Comparison of ENCODE assay signal across 17 cellular contexts in the genomic region with DNA sequence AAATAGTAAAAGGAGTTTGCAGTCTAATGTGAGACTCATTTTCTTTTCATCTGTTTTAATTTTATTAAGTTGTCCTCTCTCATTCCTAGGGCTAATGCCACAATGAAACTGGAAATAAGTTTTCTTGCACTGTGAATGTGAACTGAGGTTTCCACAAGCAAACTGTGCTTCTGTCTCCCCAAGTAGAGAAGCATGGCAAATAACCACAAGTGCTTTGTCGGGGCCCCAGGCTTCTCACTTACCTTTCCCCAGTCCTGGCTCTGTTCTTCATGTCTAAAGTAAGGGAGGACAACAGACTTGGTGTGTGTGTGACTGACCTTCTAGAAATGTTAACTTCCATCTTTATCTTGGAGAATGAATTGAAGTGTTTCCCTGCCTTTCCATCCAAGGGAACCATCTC.
A peak's percentile ranks its signal among the peaks of the same experiment; 100 is the strongest.
DNase-seq lines count a peak whose midpoint lies in the region; ATAC-seq and TF ChIP-seq lines count a peak whose summit lies in the region.
"Had no signal": no experiment of that assay in that cellular context is flagged by ENCODE, and none has a peak within 500 bp of the region (broad histone marks: within the 10 kb centered on the region; RNA-seq: fewer than 3 reads in every experiment).

No MANE protein-coding gene starts in this region.

- H3K27ac Mint-ChIP-seq in stimulated activated naive CD8-positive, alpha-beta T cell treated with anti-CD3 and anti-CD28 coated beads, Interleukin-15, amount 100 ng/mL, for 72 hours, result peak overlapping the region in 1 of 2 donors; percentile 72
- H3K27ac Mint-ChIP-seq in nephron progenitor cell, result peak overlapping the region; percentile 37
- H3K27ac Mint-ChIP-seq: activated CD4-positive, alpha-beta T cell treated with anti-CD3 and anti-CD28 coated beads, Interleukin-2, amount 10 ng/mL, durations not matched to agents 24 days and 14 days had no signal

- H3K27me3 Mint-ChIP-seq in stimulated activated naive CD8-positive, alpha-beta T cell treated with anti-CD3 and anti-CD28 coated beads, Interleukin-15, amount 100 ng/mL, for 72 hours, result no peaks in the 10 kb centered on the region
- H3K27me3 Mint-ChIP-seq in nephron progenitor cell (ENCODE audit: low read depth, poor library complexity), result peaks cover 7% of the 10 kb centered on the region
- H3K27me3 Mint-ChIP-seq: activated CD4-positive, alpha-beta T cell treated with anti-CD3 and anti-CD28 coated beads, Interleukin-2, amount 10 ng/mL, durations not matched to agents 24 days and 14 days; effector memory CD8-positive, alpha-beta T cell had no signal

- H3K9ac ChIP-seq in SK-N-MC (ENCODE audit: insufficient read length), result peak overlapping the region; percentile 0

- peaks cover 35% of the 10 kb centered on the region for H3K4me1 Mint-ChIP-seq in stimulated activated naive CD8-positive, alpha-beta T cell treated with anti-CD3 and anti-CD28 coated beads, Interleukin-15, amount 100 ng/mL, for 72 hours
- peaks cover 44% of the 10 kb centered on the region for H3K4me1 Mint-ChIP-seq in nephron progenitor cell

- no peak for TF ChIP-seq CTCF in nephron progenitor cell (IDR thresholded peaks at IDR 0.05)

- H3K9me3 Mint-ChIP-seq in stimulated activated naive CD8-positive, alpha-beta T cell treated with anti-CD3 and anti-CD28 coated beads, Interleukin-15, amount 100 ng/mL, for 72 hours, result no peaks in the 10 kb centered on the region
- H3K9me3 Mint-ChIP-seq in nephron progenitor cell, result no peaks in the 10 kb centered on the region
- H3K9me3 Mint-ChIP-seq: activated CD4-positive, alpha-beta T cell treated with anti-CD3 and anti-CD28 coated beads, Interleukin-2, amount 10 ng/mL, durations not matched to agents 24 days and 14 days; effector memory CD8-positive, alpha-beta T cell had no signal

- H3K27ac ChIP-seq in SK-N-MC, result peak overlapping the region; percentile 43

- peaks cover 4% of the 10 kb centered on the region for H3K36me3 Mint-ChIP-seq in nephron progenitor cell (ENCODE audit: low read depth)

- peak overlapping the region; percentile 1 to 14 for H3K4me3 Mint-ChIP-seq in stimulated activated naive CD8-positive, alpha-beta T cell treated with anti-CD3 and anti-CD28 coated beads, Interleukin-15, amount 100 ng/mL, for 72 hours
- H3K4me3 Mint-ChIP-seq in nephron progenitor cell, result no peak overlapping the region
- H3K4me3 Mint-ChIP-seq: activated CD4-positive, alpha-beta T cell treated with anti-CD3 and anti-CD28 coated beads, Interleukin-2, amount 10 ng/mL, durations not matched to agents 24 days and 14 days; effector memory CD8-positive, alpha-beta T cell had no signal

- no peaks in the 10 kb centered on the region for H3K36me3 ChIP-seq in SK-N-MC (ENCODE audit: insufficient read depth, low read length)

- H3K4me3 ChIP-seq in SK-N-MC, result no peak overlapping the region
- H3K4me3 ChIP-seq: hepatocyte had no signal

- H3K9me3 ChIP-seq in SK-N-MC (ENCODE audit: low read depth, low read length), result no peaks in the 10 kb centered on the region
- H3K9me3 ChIP-seq: Caco-2 had no signal

- DNase-seq in stimulated activated naive CD8-positive, alpha-beta T cell treated with anti-CD3 and anti-CD28 coated beads, Interleukin-15, amount 100 ng/mL, for 72 hours, result peak in 1 of 2 donors; percentile 4
- no peak for DNase-seq in stimulated activated naive CD8-positive, alpha-beta T cell treated with anti-CD3 and anti-CD28 coated beads, Interleukin-15, Interleukin-2, amounts not matched to agents 100 U/mL and 50 U/mL, for 24 hours
- DNase-seq in SK-N-MC (ENCODE audit: low read depth, low spot score) (no peak), nephron progenitor cell (no peak), anterior cingulate cortex (lab: John Stamatoyannopoulos, UW) (no peak), KG1 (lab: John Stamatoyannopoulos, UW) (no peak)
- DNase-seq: activated CD4-positive, alpha-beta T cell treated with anti-CD3 and anti-CD28 coated beads, Interleukin-2, amount 10 ng/mL, durations not matched to agents 24 days and 14 days; activated T-cell treated with anti-CD3 and anti-CD28 coated beads for 4 hours; AML-193; Caco-2; effector memory CD8-positive, alpha-beta T cell; kidney glomerular epithelial cell; NCI-H187; NCI-H510A; OCI-M1 had no signal

- no peak for ATAC-seq in stimulated activated naive CD8-positive, alpha-beta T cell treated with anti-CD3 and anti-CD28 coated beads, Interleukin-15, amount 100 ng/mL, for 72 hours
- ATAC-seq in stimulated activated naive CD8-positive, alpha-beta T cell treated with anti-CD3 and anti-CD28 coated beads, Interleukin-15, Interleukin-2, amounts not matched to agents 100 U/mL and 50 U/mL, for 24 hours, result no peak
- ATAC-seq in GM19328 (IDR thresholded peaks at IDR 0.05; ENCODE audit: unreplicated experiment), result no peak
- ATAC-seq: effector memory CD8-positive, alpha-beta T cell had no signal
